1 cellular context compared by ENCODE assay signal in genomic region chr4:70836081-70836480, GRCh38.
TF ChIP-seq lines count a peak whose summit lies in the region.

No MANE protein-coding gene starts in this region.

TF ChIP-seq in K562, 482 proteins besides CTCF, POLR2A, EP300 and RAD21:
- TF ChIP-seq FOXO4 (CRISPR knock-in tag; IDR thresholded peaks at IDR 0.05) (no peak), SPI1 (IDR thresholded peaks at IDR 0.05; ENCODE audit: borderline replicate concordance, low read depth, low read length) (peak; percentile 86), PRDM10 (IDR thresholded peaks at IDR 0.05; ENCODE audit: partially characterized antibody) (peak; percentile 61), ZNF766 (CRISPR knock-in tag; conservative IDR thresholded peaks at IDR 0.05) (no peak)
